ENCODE assay signal across 16 cellular contexts in genomic region chr3:32553459-32553858, GRCh38.
"Had no signal": no experiment of that assay in that cellular context is flagged by ENCODE, and none has a peak within 500 bp of the region (broad histone marks: within the 10 kb centered on the region; RNA-seq: fewer than 3 reads in every experiment).

No MANE protein-coding gene starts in this region.

- ATAC-seq: activated T-cell treated with anti-CD3 and anti-CD28 coated beads, Interleukin-2, amount 50 U/mL, for 72 hours; left lobe of liver; right lobe of liver had no signal

- H3K36me3 ChIP-seq: ascending aorta, right lobe of liver, stomach had no signal

- H3K9me3 ChIP-seq: ascending aorta, right lobe of liver, stomach had no signal

- H3K4me3 ChIP-seq: ascending aorta, right lobe of liver, stomach had no signal

- DNase-seq: activated CD4-positive, alpha-beta T cell treated with anti-CD3 and anti-CD28 coated beads, Interleukin-2, amount 50 U/mL, for 4 hours; activated effector memory CD4-positive, alpha-beta T cell treated with anti-CD3 and anti-CD28 coated beads, Interleukin-2, amount 50 U/mL, for 16 hours; activated naive CD4-positive, alpha-beta T cell treated with anti-CD3 and anti-CD28 coated beads, Interleukin-2, amount 50 U/mL, for 16 hours; activated T-cell treated with anti-CD3 and anti-CD28 coated beads, Interleukin-2, amount 50 U/mL, for 72 hours; effector CD4-positive, alpha-beta T cell; head of caudate nucleus; midbrain; nephron progenitor cell; right lobe of liver; small intestine; stimulated activated CD4-positive, alpha-beta T cell treated with anti-CD3 and anti-CD28 coated beads, Interleukin-15, amount 100 ng/mL, for 24 hours; stimulated activated CD4-positive, alpha-beta T cell treated with anti-CD3 and anti-CD28 coated beads, Interleukin-2, amount 100 ng/mL, for 48 hours; stomach; trophoblast cell had no signal

- H3K9me3 Mint-ChIP-seq: activated T-cell treated with anti-CD3 and anti-CD28 coated beads, Interleukin-2, amount 50 U/mL, for 72 hours; nephron progenitor cell had no signal

- H3K27me3 ChIP-seq: ascending aorta, right lobe of liver, stomach had no signal

- H3K27ac Mint-ChIP-seq: nephron progenitor cell had no signal

- H3K27ac ChIP-seq: ascending aorta, right lobe of liver, stomach had no signal

- H3K4me3 Mint-ChIP-seq: activated T-cell treated with anti-CD3 and anti-CD28 coated beads, Interleukin-2, amount 50 U/mL, for 72 hours; nephron progenitor cell had no signal
